In the genomic region with DNA sequence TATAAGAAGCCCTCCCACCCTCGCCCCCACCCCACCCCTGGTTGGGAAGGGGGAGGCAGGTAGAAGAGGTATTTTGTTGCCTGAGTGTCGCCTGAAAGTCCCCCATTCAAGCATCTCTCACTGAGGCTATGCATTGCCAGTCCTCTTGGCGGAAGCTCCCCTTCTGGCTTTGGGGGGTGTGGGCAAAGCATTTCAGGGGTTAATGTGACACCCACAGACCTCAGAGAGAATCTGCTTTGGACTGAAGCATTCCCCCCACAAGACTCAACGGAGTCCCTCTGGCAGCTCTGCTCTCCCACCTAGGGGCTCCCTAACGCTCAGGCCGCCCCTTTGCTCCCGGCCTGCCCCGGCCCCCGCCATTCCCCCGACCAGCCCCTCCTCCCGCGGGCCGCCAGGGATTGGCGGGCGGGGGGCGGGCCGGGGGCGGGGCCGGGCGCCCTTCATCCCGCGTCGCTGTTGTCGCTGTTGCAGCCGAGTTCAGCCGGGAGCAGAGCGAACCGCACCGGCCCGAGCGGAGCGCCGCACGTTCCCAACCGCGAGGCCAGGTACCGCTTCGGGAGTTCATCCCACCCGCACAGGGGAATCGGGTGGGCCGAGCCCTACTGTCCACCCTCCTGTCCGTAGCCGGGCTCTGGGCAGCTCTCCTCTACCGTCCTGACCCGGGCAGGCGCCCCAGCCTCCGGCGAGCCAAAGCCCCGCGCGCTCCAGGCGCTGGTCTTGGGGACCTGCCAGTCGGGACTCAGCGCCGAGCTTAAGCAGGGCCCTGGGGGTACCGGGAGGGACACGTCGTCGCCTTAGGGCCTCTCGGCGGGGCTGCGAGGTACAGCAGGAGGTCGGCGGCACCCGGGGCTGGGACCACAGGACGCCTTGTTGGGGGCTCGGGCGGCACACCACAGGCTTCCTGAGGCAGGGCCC, we compare ENCODE assay signal across 9 cellular contexts. TPM values are rescaled to one million over a fixed set of nuclear protein-coding genes. Genes with fewer than 3 reads are reported as not detected.
A peak's percentile ranks its signal among the peaks of the same experiment; 100 is the strongest.
DNase-seq lines count a peak whose midpoint lies in the region; ATAC-seq and TF ChIP-seq lines count a peak whose summit lies in the region.
"Had no signal": no experiment of that assay in that cellular context is flagged by ENCODE, and none has a peak within 500 bp of the region (broad histone marks: within the 10 kb centered on the region; RNA-seq: fewer than 3 reads in every experiment).

SLC38A3 (plus strand) TSS at position 468 of the 915 bp plus-strand sequence. CDS start 8,929 bp downstream, outside the sequence.

- peaks cover 34% of the 10 kb centered on the region for H3K4me1 Mint-ChIP-seq in brain
- H3K4me1 Mint-ChIP-seq: activated naive CD4-positive, alpha-beta T cell treated with anti-CD3 and anti-CD28 coated beads, Interleukin-2, amount 50 U/mL, for 24 hours had no signal

- no peak for TF ChIP-seq EP300 in Ishikawa (IDR thresholded peaks at IDR 0.05; ENCODE audit: borderline replicate concordance)

- peak within 1 kb of the TSS; percentile 77 to 79 (median 79) for H3K4me3 Mint-ChIP-seq in brain

- no peak for DNase-seq in AG04449 (ENCODE audit: low read depth, low spot score)
- DNase-seq in left colon: peak in 1 of 2 donors; percentile 18
- DNase-seq in thoracic aorta (ENCODE audit: low spot score): no peak
- DNase-seq in kidney tubule cell (ENCODE audit: low spot score): no peak
- no peak for DNase-seq in GM10266 (ENCODE audit: extremely low spot score)

- H3K27me3 Mint-ChIP-seq in brain: peaks cover 46% of the 10 kb centered on the region

- H3K9me3 Mint-ChIP-seq in brain: no peaks in the 10 kb centered on the region
- H3K9me3 Mint-ChIP-seq: activated naive CD4-positive, alpha-beta T cell treated with anti-CD3 and anti-CD28 coated beads, Interleukin-2, amount 50 U/mL, for 24 hours had no signal

- CTCF ChIA-PET in AG04449 (lab: Yijun Ruan, JAX): interaction anchor here (1.0 to 33.1 kb wide), 5 partner anchors 16 to 70 kb away, joined by 3 to 1029 read pairs (median 5); partner anchors contain the start of gene GNAT1

- POLR2A ChIA-PET in AG04449 (lab: Yijun Ruan, JAX): no interaction called here

- H3K4me1 ChIP-seq in thoracic aorta (ENCODE audit: control insufficient read depth in 1 of 2, low read depth in 2 of 2): peaks cover 4 to 14% of the 10 kb centered on the region in 2 donors

- intact Hi-C loops in left colon (cut with DNase I, micrococcal nuclease): no loop called here

- H3K4me3 ChIP-seq in AG04449 (ENCODE audit: low read depth, low read length): peak within 1 kb of the TSS; percentile 39
- peak within 1 kb of the TSS; percentile 73 for H3K4me3 ChIP-seq in thoracic aorta

- H3K27ac Mint-ChIP-seq in brain: peak within 1 kb of the TSS in 2 of 5 experiments; percentile 21 to 33
- H3K27ac Mint-ChIP-seq: activated naive CD4-positive, alpha-beta T cell treated with anti-CD3 and anti-CD28 coated beads, Interleukin-2, amount 50 U/mL, for 24 hours had no signal

- no peak for TF ChIP-seq RAD21 in Ishikawa (IDR thresholded peaks at IDR 0.05; ENCODE audit: low read depth)

- H3K27ac ChIP-seq in thoracic aorta: no peak within 1 kb of the TSS

- H3K27me3 ChIP-seq in thoracic aorta (replicated peaks; ENCODE audit: insufficient read depth): no peaks in the 10 kb centered on the region

- no peaks in the 10 kb centered on the region for H3K36me3 Mint-ChIP-seq in brain
- H3K36me3 Mint-ChIP-seq: activated naive CD4-positive, alpha-beta T cell treated with anti-CD3 and anti-CD28 coated beads, Interleukin-2, amount 50 U/mL, for 24 hours had no signal

- ATAC-seq in left colon (peak; percentile 62), thoracic aorta (ENCODE audit: insufficient number of reproducible peaks, low FRiP score, low read depth) (peak; percentile 29), HG02840 (IDR thresholded peaks at IDR 0.05; ENCODE audit: low FRiP score, unreplicated experiment) (no peak)

- TF ChIP-seq CTCF in AG04449 (IDR thresholded peaks at IDR 0.05; ENCODE audit: insufficient read depth, low read length, missing control alignments) (no peak), brain (conservative IDR thresholded peaks at IDR 0.05) (no peak), thoracic aorta (IDR thresholded peaks at IDR 0.05) (no peak), GM10266 (IDR thresholded peaks at IDR 0.05; ENCODE audit: control insufficient read depth, insufficient read depth, low read depth, missing control alignments) (no peak)

- H3K36me3 ChIP-seq in thoracic aorta: no peaks in the 10 kb centered on the region

- H3K9me3 ChIP-seq in thoracic aorta: no peaks in the 10 kb centered on the region

TF ChIP-seq in Ishikawa, 13 proteins besides CTCF, POLR2A, EP300 and RAD21:
- TF ChIP-seq FOXM1 (IDR thresholded peaks at IDR 0.05; ENCODE audit: borderline replicate concordance, low read depth) (no peak), ZBTB7A (IDR thresholded peaks at IDR 0.05; ENCODE audit: low read depth) (peak; percentile 50), MAX (IDR thresholded peaks at IDR 0.05) (0 out of 2 replicates have a peak, but pooled peaks have one; percentile 33), CREB1 (IDR thresholded peaks at IDR 0.05; ENCODE audit: low read depth) (no peak)

RNA-seq across cellular contexts. Expression of gene SLC38A3, which starts in this region (rescaled TPM):
- 18.3 TPM for polyA plus RNA-seq in brain (ENCODE audit: insufficient read depth, low read depth, low replicate concordance)
- total RNA-seq in left colon (not detected), thoracic aorta (under 1 TPM in 1 of 2 donors, not detected in 1; 0.28 TPM)

Comparison
In these comparisons a context has a peak if more than half of its experiments do, and no peak if none do; other contexts are left out.
1. Peak in ATAC-seq in left colon; RNA of the gene not detected or under 1 TPM.
2. Peak in ATAC-seq and H3K4me3 ChIP-seq in thoracic aorta; RNA of the gene not detected or under 1 TPM.